1 cellular context compared by ENCODE assay signal in the genomic region with DNA sequence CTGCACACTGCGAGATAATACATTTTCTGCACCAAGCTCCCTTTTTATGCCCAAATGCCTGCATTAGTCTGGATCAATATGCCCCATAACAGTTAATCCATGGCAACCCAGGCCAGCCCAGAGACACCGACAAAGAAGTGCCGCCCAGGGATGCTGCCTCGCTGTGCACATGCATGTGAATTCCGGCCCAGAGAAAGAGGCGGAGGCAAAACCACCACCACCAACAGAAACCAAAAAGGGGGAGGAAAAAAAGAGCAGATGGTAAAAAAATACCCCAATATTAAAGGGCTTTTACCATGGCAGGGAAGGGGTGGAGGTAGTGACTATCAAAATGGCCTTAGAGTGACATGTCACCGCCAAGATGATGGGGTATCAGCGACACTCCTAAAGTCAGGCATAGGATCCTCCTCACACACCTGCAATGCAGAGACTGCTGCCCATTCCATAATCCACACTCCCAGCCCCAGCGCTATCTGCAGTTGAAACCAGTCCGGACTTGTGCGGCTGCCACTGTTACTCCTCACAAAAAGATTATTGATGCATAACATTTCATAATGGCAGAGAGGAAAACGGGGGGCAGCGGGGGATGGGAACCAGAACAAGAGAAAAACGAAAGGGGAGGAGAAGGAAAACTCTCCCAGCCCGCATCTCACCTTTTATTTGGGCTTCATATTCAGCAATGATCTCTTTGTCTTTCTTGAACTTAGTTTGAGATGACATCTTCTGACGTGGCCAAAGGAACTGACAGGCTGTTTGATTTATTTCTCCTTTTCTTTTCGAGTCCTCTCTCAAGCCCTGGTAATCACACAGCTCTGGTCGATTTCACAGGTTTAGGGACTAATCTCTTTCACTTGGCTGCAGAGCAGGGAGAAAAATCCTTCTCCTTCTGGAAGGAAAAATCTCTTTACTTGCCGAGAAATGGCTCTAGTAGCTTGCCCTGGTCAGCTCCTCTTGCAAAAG.
TF ChIP-seq lines count a peak whose summit lies in the region.

No MANE protein-coding gene starts in this region.

TF ChIP-seq in HepG2, 621 proteins besides CTCF, POLR2A, EP300 and RAD21 (continued from another document):
- TF ChIP-seq, protein P1, sequence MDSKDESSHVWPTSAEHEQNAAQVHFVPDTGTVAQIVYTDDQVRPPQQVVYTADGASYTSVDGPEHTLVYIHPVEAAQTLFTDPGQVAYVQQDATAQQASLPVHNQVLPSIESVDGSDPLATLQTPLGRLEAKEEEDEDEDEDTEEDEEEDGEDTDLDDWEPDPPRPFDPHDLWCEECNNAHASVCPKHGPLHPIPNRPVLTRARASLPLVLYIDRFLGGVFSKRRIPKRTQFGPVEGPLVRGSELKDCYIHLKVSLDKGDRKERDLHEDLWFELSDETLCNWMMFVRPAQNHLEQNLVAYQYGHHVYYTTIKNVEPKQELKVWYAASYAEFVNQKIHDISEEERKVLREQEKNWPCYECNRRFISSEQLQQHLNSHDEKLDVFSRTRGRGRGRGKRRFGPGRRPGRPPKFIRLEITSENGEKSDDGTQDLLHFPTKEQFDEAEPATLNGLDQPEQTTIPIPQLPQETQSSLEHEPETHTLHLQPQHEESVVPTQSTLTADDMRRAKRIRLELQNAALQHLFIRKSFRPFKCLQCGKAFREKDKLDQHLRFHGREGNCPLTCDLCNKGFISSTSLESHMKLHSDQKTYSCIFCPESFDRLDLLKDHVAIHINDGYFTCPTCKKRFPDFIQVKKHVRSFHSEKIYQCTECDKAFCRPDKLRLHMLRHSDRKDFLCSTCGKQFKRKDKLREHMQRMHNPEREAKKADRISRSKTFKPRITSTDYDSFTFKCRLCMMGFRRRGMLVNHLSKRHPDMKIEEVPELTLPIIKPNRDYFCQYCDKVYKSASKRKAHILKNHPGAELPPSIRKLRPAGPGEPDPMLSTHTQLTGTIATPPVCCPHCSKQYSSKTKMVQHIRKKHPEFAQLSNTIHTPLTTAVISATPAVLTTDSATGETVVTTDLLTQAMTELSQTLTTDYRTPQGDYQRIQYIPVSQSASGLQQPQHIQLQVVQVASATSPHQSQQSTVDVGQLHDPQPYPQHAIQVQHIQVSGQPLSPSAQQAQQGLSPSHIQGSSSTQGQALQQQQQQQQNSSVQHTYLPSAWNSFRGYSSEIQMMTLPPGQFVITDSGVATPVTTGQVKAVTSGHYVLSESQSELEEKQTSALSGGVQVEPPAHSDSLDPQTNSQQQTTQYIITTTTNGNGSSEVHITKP (CRISPR knock-in tag; IDR thresholded peaks at IDR 0.05; ENCODE audit: low read depth) = peak; percentile 23; the same call in 1 of the 2 replicates
- TF ChIP-seq ZBTB40 (IDR thresholded peaks at IDR 0.05) (no peak), ZBTB40 (CRISPR knock-in tag; IDR thresholded peaks at IDR 0.05) (no peak), KMT2A (CRISPR knock-in tag; IDR thresholded peaks at IDR 0.05) (no peak), NCOA5 (CRISPR knock-in tag; IDR thresholded peaks at IDR 0.05) (no peak), KLF13 (CRISPR knock-in tag; IDR thresholded peaks at IDR 0.05) (no peak), ASH2L (IDR thresholded peaks at IDR 0.05; ENCODE audit: insufficient read length, low read depth, low read length) (no peak)
